8 cellular contexts compared by ENCODE assay signal in the genomic region with DNA sequence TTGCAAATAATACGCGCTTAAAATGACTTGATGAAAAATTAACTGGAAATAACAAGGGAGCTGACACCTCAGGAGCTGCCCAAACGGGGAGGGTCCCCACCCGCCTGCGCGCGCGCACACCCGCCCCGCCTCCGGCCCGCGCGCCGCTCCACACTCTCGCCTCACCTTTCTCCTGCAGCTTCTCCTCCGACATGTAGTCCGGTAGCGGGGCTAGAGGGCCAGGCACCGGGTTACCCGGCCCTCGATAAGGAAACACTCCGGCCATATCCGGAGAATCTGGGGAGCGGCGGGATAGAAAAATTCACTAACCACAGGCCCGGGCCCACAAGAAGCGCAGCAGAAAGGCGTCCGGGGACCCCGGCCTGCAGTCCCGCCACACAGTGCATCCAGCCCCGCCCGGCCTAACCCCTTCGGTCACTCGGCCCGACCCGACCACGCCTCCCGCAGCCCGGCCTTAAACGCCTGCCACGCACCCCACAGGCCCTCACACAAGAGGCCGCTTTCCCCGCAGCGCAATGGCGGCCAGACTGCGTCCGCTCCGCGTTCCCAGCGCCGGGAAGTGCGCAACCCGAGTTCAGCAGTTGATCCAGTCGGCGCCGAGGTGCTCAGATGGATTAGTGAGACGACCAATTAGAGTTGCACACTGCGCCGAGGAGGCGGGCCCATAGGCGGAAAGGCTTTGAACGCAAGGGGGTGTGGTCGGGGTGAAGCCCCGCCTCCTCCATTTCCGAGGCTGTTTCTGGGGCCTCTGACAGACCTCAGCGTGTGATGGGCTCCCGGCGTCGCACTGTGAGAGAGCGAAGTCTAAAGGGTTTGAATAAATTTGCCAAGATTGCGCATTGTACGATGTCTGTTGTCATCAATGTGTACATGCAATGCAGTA. TPM values are rescaled to one million over a fixed set of nuclear protein-coding genes. Genes with fewer than 3 reads are reported as not detected.
A peak's percentile ranks its signal among the peaks of the same experiment; 100 is the strongest.
DNase-seq lines count a peak whose midpoint lies in the region; ATAC-seq and TF ChIP-seq lines count a peak whose summit lies in the region.

A gene (minus strand): TSS at position 561 of the 883 bp plus-strand sequence. CDS start 296 bp downstream, at position 265.

- no peak for TF ChIP-seq CTCF in left lung (IDR thresholded peaks at IDR 0.05)

- peak within 1 kb of the TSS; percentile 90 for H3K27ac ChIP-seq in left lung

- DNase-seq in C1 segment of cervical spinal cord (lab: John Stamatoyannopoulos, UW) = peak; percentile 67 to 97 (median 93)
- DNase-seq in NCI-H748 treated with DMSO at 0.1 percent for 48 hours (lab: John Stamatoyannopoulos, UW) = peak; percentile 98
- peak; percentile 95 to 99 for DNase-seq in activated CD4-positive, alpha-beta T cell treated with anti-CD3 and anti-CD28 coated beads, Interleukin-2, amount 50 U/mL, for 24 hours (ENCODE audit: low read depth in 1 of 2, low spot score in 1 of 2)
- peak; percentile 99 for DNase-seq in dermis blood vessel endothelial cell
- peak; percentile 96 to 97 for DNase-seq in left lung
- DNase-seq in stimulated activated CD4-positive, alpha-beta T cell treated with anti-CD3 and anti-CD28 coated beads, Interleukin-2, amount 100 ng/mL, for 48 hours = peak; percentile 98

- H3K9me3 ChIP-seq in left lung = no peaks in the 10 kb centered on the region

- no peaks in the 10 kb centered on the region for H3K27me3 ChIP-seq in left lung

- H3K4me3 ChIP-seq in left lung = peak within 1 kb of the TSS; percentile 96 to 99

- intact Hi-C loops in left lung (cut with DNase I) = no loop called here

- ATAC-seq in GM19372 (IDR thresholded peaks at IDR 0.05; ENCODE audit: low read depth, unreplicated experiment) (peak; percentile 99), HG03558 (IDR thresholded peaks at IDR 0.05; ENCODE audit: extremely low read depth, unreplicated experiment) (peak; percentile 96), left lung (peak; percentile 100)

- H3K36me3 ChIP-seq in left lung = peaks cover 0 to 39% of the 10 kb centered on the region in 2 donors

- peaks cover 5 to 24% of the 10 kb centered on the region in 2 donors for H3K4me1 ChIP-seq in left lung

RNA-seq across cellular contexts. Expression of the gene that starts here (rescaled TPM):
- total RNA-seq in dermis blood vessel endothelial cell (79.6 and 218 TPM in 2 replicates), left lung (100 to 1,000 TPM; 230 to 268 TPM)

Comparison
In these comparisons a context has a peak if more than half of its experiments do, and no peak if none do; other contexts are left out.
1. Peak in every context shown above with its lines: DNase-seq, ATAC-seq, H3K4me3 ChIP-seq and H3K27ac ChIP-seq.